In genomic region chr16:67945392-67945933, GRCh38 we compare ENCODE assay signal across 1 cellular context.
TF ChIP-seq lines count a peak whose summit lies in the region.

No MANE protein-coding gene starts in this region.

TF ChIP-seq in endothelial cell of umbilical vein, 7 proteins besides CTCF, POLR2A, EP300 and RAD21:
- TF ChIP-seq MYC (IDR thresholded peaks at IDR 0.05; ENCODE audit: low read depth, low read length), result no peak
- TF ChIP-seq POLR2AphosphoS5 (IDR thresholded peaks at IDR 0.05; ENCODE audit: insufficient read depth, low read depth, low read length), result no peak
